Comparison of ENCODE assay signal across 12 cellular contexts in genomic region chr3:112778298-112779008, GRCh38.
DNase-seq lines count a peak whose midpoint lies in the region; ATAC-seq and TF ChIP-seq lines count a peak whose summit lies in the region.
"Had no signal": no experiment of that assay in that cellular context is flagged by ENCODE, and none has a peak within 500 bp of the region (broad histone marks: within the 10 kb centered on the region; RNA-seq: fewer than 3 reads in every experiment).

No MANE protein-coding gene starts in this region.

- no peaks in the 10 kb centered on the region for H3K9me3 ChIP-seq in AG04450 (ENCODE audit: control insufficient read depth, insufficient read depth, low read length)
- H3K9me3 ChIP-seq in left lung, result no peaks in the 10 kb centered on the region

- ATAC-seq in left lung, result peak; percentile 25
- no peak for ATAC-seq in GM19467 (IDR thresholded peaks at IDR 0.05; ENCODE audit: unreplicated experiment)
- ATAC-seq: activated naive CD8-positive, alpha-beta T cell treated with anti-CD3 and anti-CD28 coated beads, Interleukin-2, amount 50 U/mL, for 24 hours; stimulated activated naive CD8-positive, alpha-beta T cell treated with anti-CD3 and anti-CD28 coated beads, Interleukin-15, Interleukin-2, amounts not matched to agents 100 U/mL and 50 U/mL, for 24 hours had no signal

- H3K27ac ChIP-seq in AG04450 (ENCODE audit: low read depth, low read length) (peak overlapping the region; percentile 85), brain microvascular endothelial cell (peak overlapping the region; percentile 91), left lung (peak overlapping the region; percentile 26 to 30)

- POLR2A ChIA-PET in AG04450 (lab: Yijun Ruan, JAX), result interaction anchor here (0.7 to 1.5 kb wide), 5 partner anchors 17 to 124 kb away, joined by 3 to 5 read pairs (median 3); no protein-coding TSS in a partner anchor

- TF ChIP-seq CTCF in AG04450 (IDR thresholded peaks at IDR 0.05; ENCODE audit: low read depth, low read length), result no peak
- no peak for TF ChIP-seq CTCF in brain microvascular endothelial cell (IDR thresholded peaks at IDR 0.05; ENCODE audit: low read depth, low read length, missing control alignments)
- no peak for TF ChIP-seq CTCF in left lung (IDR thresholded peaks at IDR 0.05)

- H3K27me3 ChIP-seq in AG04450 (ENCODE audit: control insufficient read depth, insufficient read depth, low read length), result no peaks in the 10 kb centered on the region
- H3K27me3 ChIP-seq in brain microvascular endothelial cell (replicated peaks), result no peaks in the 10 kb centered on the region
- no peaks in the 10 kb centered on the region for H3K27me3 ChIP-seq in left lung

- in situ Hi-C loops in brain microvascular endothelial cell (cut with HindIII; ENCODE audit: low pct_ligation_motif_present, low sequenced_read_pairs), result no loop called here

- DNase-seq in AG04450 (ENCODE audit: low read depth, low spot score) (peak; percentile 41), HT1080 (ENCODE audit: low read depth) (peak; percentile 81), brain microvascular endothelial cell (peak; percentile 79), left lung (no peak), NCI-H1092 treated with DMSO at 0.1 percent for 48 hours (lab: John Stamatoyannopoulos, UW) (no peak), superior temporal gyrus (ENCODE audit: extremely low spot score) (no peak)
- no peak for DNase-seq in activated naive CD4-positive, alpha-beta T cell (lab: John Stamatoyannopoulos, UW)
- DNase-seq: activated naive CD8-positive, alpha-beta T cell treated with anti-CD3 and anti-CD28 coated beads, Interleukin-2, amount 50 U/mL, for 24 hours; CD4-positive, CD25-positive, alpha-beta regulatory T cell; midbrain; stimulated activated naive CD8-positive, alpha-beta T cell treated with anti-CD3 and anti-CD28 coated beads, Interleukin-15, Interleukin-2, amounts not matched to agents 100 U/mL and 50 U/mL, for 24 hours had no signal

- intact Hi-C loops in left lung (cut with DNase I), result no loop called here

- no peaks in the 10 kb centered on the region for H3K36me3 ChIP-seq in brain microvascular endothelial cell (replicated peaks)
- H3K36me3 ChIP-seq in left lung, result no peaks in the 10 kb centered on the region

- no peak overlapping the region for H3K4me3 ChIP-seq in AG04450 (ENCODE audit: low read depth, low read length)
- H3K4me3 ChIP-seq in brain microvascular endothelial cell (ENCODE audit: low read depth, low read length), result no peak overlapping the region
- H3K4me3 ChIP-seq in left lung, result no peak overlapping the region

- H3K4me1 ChIP-seq in left lung, result peaks cover 11 to 64% of the 10 kb centered on the region in 2 donors

- CTCF ChIA-PET in AG04450 (lab: Charles Lee), result interaction anchor here (0.6 to 3.2 kb wide), 4 partner anchors 17 to 137 kb away, joined by 3 to 9 read pairs (median 6); partner anchors contain the start of gene CCDC80

Comparison
In these comparisons a context has a peak if more than half of its experiments do, and no peak if none do; other contexts are left out.
1. DNase-seq: peak in AG04450 (single experiment), HT1080 (single experiment) and brain microvascular endothelial cell (single experiment); none in left lung (0 of 2), NCI-H1092 treated with DMSO at 0.1 percent for 48 hours (single experiment), activated naive CD4-positive, alpha-beta T cell (0 of 4) and superior temporal gyrus (single experiment).
2. H3K27ac ChIP-seq: peak in every context shown above with its lines; median percentile 91 in brain microvascular endothelial cell; 85 in AG04450; 28 in left lung.